ENCODE assay signal across 35 cellular contexts in genomic region chr19:23872282-23872919, GRCh38.
"Had no signal": no experiment of that assay in that cellular context is flagged by ENCODE, and none has a peak within 500 bp of the region (broad histone marks: within the 10 kb centered on the region; RNA-seq: fewer than 3 reads in every experiment).

No MANE protein-coding gene starts in this region.

- H3K27me3 ChIP-seq: MG63 had no signal

- H3K9ac ChIP-seq: KMS-11 had no signal

- H3K9me3 ChIP-seq: MG63 had no signal

- H3K36me3 ChIP-seq: MG63 had no signal

- H3K27ac ChIP-seq: KMS-11 had no signal

- DNase-seq: Karpas-422, Kasumi-1, MG63, MM.1S, MV-4-11, NCI-H1048, NCI-H1092, NCI-H1092 treated with DMSO at 0.1 percent for 48 hours, NCI-H1105, NCI-H1105 treated with DMSO at 0.1 percent for 48 hours, NCI-H1417, NCI-H1417 treated with DMSO at 0.1 percent for 48 hours, NCI-H1436, NCI-H1436 treated with DMSO at 0.1 percent for 48 hours, NCI-H146, NCI-H1694, NCI-H1694 treated with DMSO at 0.1 percent for 48 hours, NCI-H187, NCI-H187 treated with DMSO at 0.1 percent for 48 hours, NCI-H1930, NCI-H2029, NCI-H2029 treated with DMSO at 0.1 percent for 48 hours, NCI-H2081, NCI-H2081 treated with DMSO at 0.1 percent for 48 hours, NCI-H2107, NCI-H2171, NCI-H2171 treated with DMSO at 0.1 percent for 48 hours, NCI-H2227 treated with DMSO at 0.1 percent for 48 hours, NCI-H226, NCI-H345, NCI-H446, NCI-H446 treated with DMSO at 0.1 percent for 48 hours, NCI-H510A, NCI-H510A treated with DMSO at 0.1 percent for 48 hours had no signal

- H3K4me2 ChIP-seq: KMS-11 had no signal

- H3K4me3 ChIP-seq: MG63 had no signal
